ENCODE assay signal across 16 cellular contexts in the genomic region with DNA sequence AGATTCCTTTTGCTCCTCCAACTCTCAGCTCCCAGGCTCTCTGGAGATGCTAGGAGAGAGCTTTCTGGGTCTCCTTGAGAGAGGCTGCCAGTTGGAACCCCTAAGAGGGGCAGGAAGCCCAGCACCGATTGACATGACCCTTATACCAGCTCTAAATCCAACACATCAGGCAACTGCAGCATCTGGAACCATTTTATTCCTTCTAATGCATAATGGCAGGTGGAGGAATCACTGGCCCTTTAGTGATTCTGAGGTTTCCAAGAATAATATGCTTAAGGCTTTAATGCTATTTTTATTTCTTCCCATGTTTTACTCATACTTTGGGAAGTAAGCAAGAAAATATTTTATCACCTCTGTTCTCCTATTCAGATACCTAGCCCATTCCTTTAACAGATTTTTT.
DNase-seq lines count a peak whose midpoint lies in the region; ATAC-seq and TF ChIP-seq lines count a peak whose summit lies in the region.
"Had no signal": no experiment of that assay in that cellular context is flagged by ENCODE, and none has a peak within 500 bp of the region (broad histone marks: within the 10 kb centered on the region; RNA-seq: fewer than 3 reads in every experiment).

No MANE protein-coding gene starts in this region.

- H3K4me1 ChIP-seq in CD8-positive, alpha-beta memory T cell (ENCODE audit: insufficient read depth, low read length): no peaks in the 10 kb centered on the region
- H3K4me1 ChIP-seq: Caco-2 had no signal

- POLR2A ChIA-PET in CD8-positive, alpha-beta memory T cell (lab: Charles Lee): no interaction called here

- no peak overlapping the region for H3K4me3 ChIP-seq in fibroblast of the aortic adventitia (ENCODE audit: low read depth, low read length)
- no peak overlapping the region for H3K4me3 ChIP-seq in CD8-positive, alpha-beta memory T cell (ENCODE audit: low read length)
- H3K4me3 ChIP-seq: BLaER1 treated with 17β-estradiol and CSF1 and Interleukin-3, amounts not matched to agents 10 nM and 100 nM had no signal

- TF ChIP-seq CTCF in fibroblast of the aortic adventitia (IDR thresholded peaks at IDR 0.05; ENCODE audit: insufficient read depth, low read length): no peak

- H3K36me3 Mint-ChIP-seq in activated T-cell treated with anti-CD3 and anti-CD28 coated beads, Interleukin-2, amount 50 U/mL, for 24 hours (ENCODE audit: low read depth): peaks cover 32% of the 10 kb centered on the region
- peaks cover 3 to 21% (median 7%) of the 10 kb centered on the region in 3 donors for H3K36me3 Mint-ChIP-seq in CD8-positive, alpha-beta memory T cell

- no peaks in the 10 kb centered on the region for H3K27me3 ChIP-seq in CD8-positive, alpha-beta memory T cell (ENCODE audit: insufficient read depth, low read length, poor library complexity, severe bottlenecking)
- H3K27me3 ChIP-seq: BLaER1 treated with 17β-estradiol and CSF1 and Interleukin-3, amounts not matched to agents 10 nM and 100 nM had no signal

- no peak overlapping the region for H3K27ac ChIP-seq in CD8-positive, alpha-beta memory T cell (ENCODE audit: low read depth, low read length)
- H3K27ac ChIP-seq: BLaER1 treated with 17β-estradiol and CSF1 and Interleukin-3, amounts not matched to agents 10 nM and 100 nM had no signal

- peaks cover 11% of the 10 kb centered on the region for H3K4me1 Mint-ChIP-seq in activated T-cell treated with anti-CD3 and anti-CD28 coated beads, Interleukin-2, amount 50 U/mL, for 24 hours (ENCODE audit: low read depth)
- peaks cover 14 to 29% (median 18%) of the 10 kb centered on the region in 3 donors for H3K4me1 Mint-ChIP-seq in CD8-positive, alpha-beta memory T cell

- H3K9me3 Mint-ChIP-seq in activated T-cell treated with anti-CD3 and anti-CD28 coated beads, Interleukin-2, amount 50 U/mL, for 24 hours: no peaks in the 10 kb centered on the region
- no peaks in the 10 kb centered on the region for H3K9me3 Mint-ChIP-seq in CD8-positive, alpha-beta memory T cell
- H3K9me3 Mint-ChIP-seq: CD8-positive, alpha-beta T cell had no signal

- no peaks in the 10 kb centered on the region for H3K27me3 Mint-ChIP-seq in activated T-cell treated with anti-CD3 and anti-CD28 coated beads, Interleukin-2, amount 50 U/mL, for 24 hours
- no peaks in the 10 kb centered on the region for H3K27me3 Mint-ChIP-seq in CD8-positive, alpha-beta memory T cell
- H3K27me3 Mint-ChIP-seq: B cell had no signal

- H3K9me3 ChIP-seq in CD8-positive, alpha-beta memory T cell (ENCODE audit: low read length): no peaks in the 10 kb centered on the region
- H3K9me3 ChIP-seq: Caco-2 had no signal

- no peak overlapping the region for H3K4me3 Mint-ChIP-seq in activated T-cell treated with anti-CD3 and anti-CD28 coated beads, Interleukin-2, amount 50 U/mL, for 24 hours
- no peak overlapping the region for H3K4me3 Mint-ChIP-seq in CD8-positive, alpha-beta memory T cell
- H3K4me3 Mint-ChIP-seq: B cell; CD8-positive, alpha-beta T cell had no signal

- H3K36me3 ChIP-seq in CD8-positive, alpha-beta memory T cell (ENCODE audit: insufficient read depth, low read length): no peaks in the 10 kb centered on the region

- CTCF ChIA-PET in CD8-positive, alpha-beta memory T cell (lab: Charles Lee): no interaction called here

- DNase-seq in activated T-cell treated with anti-CD3 and anti-CD28 coated beads, Interleukin-2, amount 50 U/mL, for 24 hours: no peak
- DNase-seq in activated T-cell treated with anti-CD3 and anti-CD28 coated beads for 4 hours: no peak
- peak; percentile 37 for DNase-seq in fibroblast of the aortic adventitia (ENCODE audit: low read depth)
- DNase-seq in CD8-positive, alpha-beta memory T cell: no peak
- no peak for DNase-seq in hepatic stellate cell (ENCODE audit: low spot score)
- DNase-seq: 8988T; Caco-2; CD8-positive, alpha-beta T cell; GDM1; GOT3; H7 had no signal

- peak overlapping the region; percentile 29 for H3K27ac Mint-ChIP-seq in activated T-cell treated with anti-CD3 and anti-CD28 coated beads, Interleukin-2, amount 50 U/mL, for 24 hours
- peak overlapping the region in 3 of 8 donors; percentile 29 to 84 (median 43) for H3K27ac Mint-ChIP-seq in CD8-positive, alpha-beta memory T cell
- H3K27ac Mint-ChIP-seq: B cell; CD8-positive, alpha-beta T cell had no signal

- ATAC-seq in SK-N-SH treated with all-trans-retinoic acid at 6 μM for 48 hours (peak; percentile 94), GM19452 (IDR thresholded peaks at IDR 0.05; ENCODE audit: unreplicated experiment) (no peak)
- ATAC-seq: CD8-positive, alpha-beta T cell; HCT116 had no signal

TF ChIP-seq in SK-N-SH treated with all-trans-retinoic acid at 6 μM for 48 hours, 23 proteins besides CTCF, POLR2A, EP300 and RAD21:
- TF ChIP-seq ESRRG (CRISPR knock-in tag; IDR thresholded peaks at IDR 0.05): no peak
- TF ChIP-seq TCF4 (CRISPR knock-in tag; IDR thresholded peaks at IDR 0.05; ENCODE audit: borderline replicate concordance): peak; percentile 26; the same call in 1 of the 2 replicates
